23 cellular contexts compared by ENCODE assay signal in the genomic region with DNA sequence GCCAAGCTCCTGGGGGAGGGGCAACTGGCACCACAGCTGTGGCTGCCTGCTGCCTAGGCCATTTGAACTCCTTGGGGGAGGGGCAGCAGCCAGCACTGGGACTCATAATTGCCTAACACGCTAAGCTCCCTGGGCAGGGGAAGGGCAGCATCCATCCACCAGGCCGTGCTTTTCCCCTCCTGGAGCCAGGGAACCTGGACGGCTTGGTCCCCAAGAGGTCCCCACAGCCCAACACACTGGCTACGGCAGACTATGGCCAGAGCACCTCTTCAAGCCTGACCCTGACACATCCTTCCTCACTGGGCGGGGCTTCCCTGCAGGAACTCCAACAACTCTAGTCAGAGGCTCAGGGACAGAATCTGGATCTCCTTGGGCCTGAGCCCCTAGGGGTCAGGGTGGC.
DNase-seq lines count a peak whose midpoint lies in the region; ATAC-seq and TF ChIP-seq lines count a peak whose summit lies in the region.
"Had no signal": no experiment of that assay in that cellular context is flagged by ENCODE, and none has a peak within 500 bp of the region (broad histone marks: within the 10 kb centered on the region; RNA-seq: fewer than 3 reads in every experiment).

No MANE protein-coding gene starts in this region.

- H3K4ac ChIP-seq in neuronal stem cell (ENCODE audit: low read length) = no peak overlapping the region

- intact Hi-C loops in right cardiac atrium (cut with DNase I) (no loop called here), left ventricle myocardium superior (cut with micrococcal nuclease) (no loop called here)

- no peak overlapping the region for H2BK5ac ChIP-seq in neuronal stem cell (ENCODE audit: low read length)

- H3K79me1 ChIP-seq in neuronal stem cell (ENCODE audit: low read depth, low read length) = peaks cover 2% of the 10 kb centered on the region

- no peak for ATAC-seq in right cardiac atrium
- ATAC-seq in left ventricle myocardium superior = no peak
- ATAC-seq in WTC11 = peak; percentile 72

- H3K4me3 ChIP-seq in right cardiac atrium (ENCODE audit: low read length) = no peak overlapping the region
- no peak overlapping the region for H3K4me3 ChIP-seq in neuronal stem cell (ENCODE audit: low read length in 2 of 2)

- H3K4me1 ChIP-seq in right cardiac atrium (ENCODE audit: control insufficient read depth, insufficient read depth, low read length) (no peaks in the 10 kb centered on the region), neuronal stem cell (ENCODE audit: control insufficient read depth in 2 of 2, insufficient read depth in 1 of 2, low read depth in 1 of 2, low read length in 2 of 2) (no peaks in the 10 kb centered on the region)

- DNase-seq in right cardiac atrium (peak in 2 of 3 donors; percentile 7 to 32), left ventricle myocardium superior (no peak), NCI-H2171 (lab: John Stamatoyannopoulos, UW) (peak; percentile 34), WTC11 (ENCODE audit: low spot score) (peak; percentile 14), neuronal stem cell (ENCODE audit: low spot score) (no peak), HT-29 (ENCODE audit: low spot score) (no peak), NAMALWA (ENCODE audit: low spot score) (no peak)
- no peak for DNase-seq in activated effector memory CD4-positive, alpha-beta T cell treated with Interleukin-2 at 50 U/mL for 16 hours
- DNase-seq: DMS153, GOT3, HCEC 1CT, MM.1S, NCI-H1092, NCI-H1417 treated with DMSO at 0.1 percent for 48 hours, NCI-H187, NCI-H2227 treated with DMSO at 0.1 percent for 48 hours, SHP77, T-helper 1 cell had no signal

- 80% methylated on average over 5 of the region's 5 CpGs for WGBS in right cardiac atrium
- no CpG with 5 or more reads among the region's 5 CpGs for WGBS in neuronal stem cell (ENCODE audit: extremely low coverage in 2 of 2, insufficient read length in 2 of 2, insufficient replicate concordance in 1 of 2), 2 donors

- H3K4me3 Mint-ChIP-seq in WTC11 = no peak overlapping the region
- H3K4me3 Mint-ChIP-seq: CD14-positive monocyte; CD8-positive, alpha-beta memory T cell; IgD-negative memory B cell had no signal

- H2BK12ac ChIP-seq in neuronal stem cell (ENCODE audit: low read length) = no peak overlapping the region

- H3K9me3 Mint-ChIP-seq in WTC11 = peaks cover 10% of the 10 kb centered on the region

- no peak overlapping the region for H3K27ac Mint-ChIP-seq in WTC11
- H3K27ac Mint-ChIP-seq: CD14-positive monocyte; CD8-positive, alpha-beta memory T cell; IgD-negative memory B cell had no signal

- no peaks in the 10 kb centered on the region for H3K9me3 ChIP-seq in right cardiac atrium (ENCODE audit: control insufficient read depth, low read length)
- no peaks in the 10 kb centered on the region for H3K9me3 ChIP-seq in neuronal stem cell (replicated peaks in 1 of 2; ENCODE audit: control insufficient read depth in 2 of 2, insufficient read depth in 1 of 2, low read depth in 1 of 2, low read length in 2 of 2)

- H3K14ac ChIP-seq in neuronal stem cell (ENCODE audit: low read length) = no peak overlapping the region

- no peak overlapping the region for H3K4me2 ChIP-seq in neuronal stem cell (ENCODE audit: insufficient read depth, low read length, poor library complexity, severe bottlenecking)
- H3K4me2 ChIP-seq: KMS-11 had no signal

- no peak overlapping the region for H2BK120ac ChIP-seq in neuronal stem cell (ENCODE audit: low read depth, low read length)

- CTCF ChIA-PET in WTC11 (lab: Charles Lee) = no interaction called here

- H3K23ac ChIP-seq in neuronal stem cell (ENCODE audit: low read depth, low read length, poor library complexity) = no peak overlapping the region

- H3K27ac ChIP-seq in right cardiac atrium (ENCODE audit: low read length) (no peak overlapping the region), neuronal stem cell (replicated peaks; ENCODE audit: low read length) (no peak overlapping the region)
- H3K27ac ChIP-seq: KMS-11, RWPE1 had no signal

- no peaks in the 10 kb centered on the region; the same call in 1 of the 2 replicates for H3K27me3 Mint-ChIP-seq in WTC11 (ENCODE audit: low read depth)
- H3K27me3 Mint-ChIP-seq: CD8-positive, alpha-beta memory T cell; IgD-negative memory B cell had no signal

- H3K9ac ChIP-seq in neuronal stem cell (ENCODE audit: low read depth, low read length, poor library complexity) = no peak overlapping the region
- H3K9ac ChIP-seq: KMS-11 had no signal

- no peak for TF ChIP-seq CTCF in WTC11 (IDR thresholded peaks at IDR 0.05)

- no peak overlapping the region for H2BK15ac ChIP-seq in neuronal stem cell (ENCODE audit: low read length)

- POLR2A ChIA-PET in WTC11 (lab: Charles Lee) = no interaction called here

- no peak overlapping the region for H4K91ac ChIP-seq in neuronal stem cell (ENCODE audit: low read depth, low read length, poor library complexity)

- H2AFZ ChIP-seq in neuronal stem cell (ENCODE audit: low read length) = no peak overlapping the region

- H3K36me3 ChIP-seq in neuronal stem cell (replicated peaks in 1 of 2; ENCODE audit: control insufficient read depth in 2 of 2, insufficient read depth in 2 of 2, low read length in 2 of 2) = no peaks in the 10 kb centered on the region

- peak overlapping the region; percentile 51 for H3K18ac ChIP-seq in neuronal stem cell (ENCODE audit: low read length)

- peaks cover 6% of the 10 kb centered on the region for H3K4me1 Mint-ChIP-seq in WTC11
- H3K4me1 Mint-ChIP-seq: CD14-positive monocyte; CD8-positive, alpha-beta memory T cell; IgD-negative memory B cell had no signal

- H2AK5ac ChIP-seq in neuronal stem cell (ENCODE audit: low read depth, low read length) = peak overlapping the region; percentile 10

- H3K27me3 ChIP-seq in right cardiac atrium (ENCODE audit: control insufficient read depth, insufficient read depth) = no peaks in the 10 kb centered on the region
- peaks cover 0 to 3% (median 0%) of the 10 kb centered on the region in 3 experiments for H3K27me3 ChIP-seq in neuronal stem cell (ENCODE audit: control insufficient read depth in 3 of 3, insufficient read depth in 3 of 3, low read depth in 1 of 3, low read length in 3 of 3)

- no peaks in the 10 kb centered on the region for H3K36me3 Mint-ChIP-seq in WTC11
- H3K36me3 Mint-ChIP-seq: CD14-positive monocyte; CD8-positive, alpha-beta memory T cell; IgD-negative memory B cell had no signal

- no peak overlapping the region for H4K8ac ChIP-seq in neuronal stem cell (ENCODE audit: low read depth, low read length)

TF ChIP-seq in WTC11, 78 proteins besides CTCF, POLR2A, EP300 and RAD21:
- TF ChIP-seq, protein P1, sequence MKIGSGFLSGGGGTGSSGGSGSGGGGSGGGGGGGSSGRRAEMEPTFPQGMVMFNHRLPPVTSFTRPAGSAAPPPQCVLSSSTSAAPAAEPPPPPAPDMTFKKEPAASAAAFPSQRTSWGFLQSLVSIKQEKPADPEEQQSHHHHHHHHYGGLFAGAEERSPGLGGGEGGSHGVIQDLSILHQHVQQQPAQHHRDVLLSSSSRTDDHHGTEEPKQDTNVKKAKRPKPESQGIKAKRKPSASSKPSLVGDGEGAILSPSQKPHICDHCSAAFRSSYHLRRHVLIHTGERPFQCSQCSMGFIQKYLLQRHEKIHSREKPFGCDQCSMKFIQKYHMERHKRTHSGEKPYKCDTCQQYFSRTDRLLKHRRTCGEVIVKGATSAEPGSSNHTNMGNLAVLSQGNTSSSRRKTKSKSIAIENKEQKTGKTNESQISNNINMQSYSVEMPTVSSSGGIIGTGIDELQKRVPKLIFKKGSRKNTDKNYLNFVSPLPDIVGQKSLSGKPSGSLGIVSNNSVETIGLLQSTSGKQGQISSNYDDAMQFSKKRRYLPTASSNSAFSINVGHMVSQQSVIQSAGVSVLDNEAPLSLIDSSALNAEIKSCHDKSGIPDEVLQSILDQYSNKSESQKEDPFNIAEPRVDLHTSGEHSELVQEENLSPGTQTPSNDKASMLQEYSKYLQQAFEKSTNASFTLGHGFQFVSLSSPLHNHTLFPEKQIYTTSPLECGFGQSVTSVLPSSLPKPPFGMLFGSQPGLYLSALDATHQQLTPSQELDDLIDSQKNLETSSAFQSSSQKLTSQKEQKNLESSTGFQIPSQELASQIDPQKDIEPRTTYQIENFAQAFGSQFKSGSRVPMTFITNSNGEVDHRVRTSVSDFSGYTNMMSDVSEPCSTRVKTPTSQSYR (CRISPR knock-in tag; IDR thresholded peaks at IDR 0.05) = 0 out of 2 replicates have a peak, but pooled peaks have one; percentile 28
- TF ChIP-seq NFYB (CRISPR knock-in tag; conservative IDR thresholded peaks at IDR 0.05; ENCODE audit: low read depth) (no peak), ZNF232 (CRISPR knock-in tag; IDR thresholded peaks at IDR 0.05) (no peak)
- TF ChIP-seq, protein P2, sequence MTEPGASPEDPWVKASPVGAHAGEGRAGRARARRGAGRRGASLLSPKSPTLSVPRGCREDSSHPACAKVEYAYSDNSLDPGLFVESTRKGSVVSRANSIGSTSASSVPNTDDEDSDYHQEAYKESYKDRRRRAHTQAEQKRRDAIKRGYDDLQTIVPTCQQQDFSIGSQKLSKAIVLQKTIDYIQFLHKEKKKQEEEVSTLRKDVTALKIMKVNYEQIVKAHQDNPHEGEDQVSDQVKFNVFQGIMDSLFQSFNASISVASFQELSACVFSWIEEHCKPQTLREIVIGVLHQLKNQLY (CRISPR knock-in tag; IDR thresholded peaks at IDR 0.05) = no peak

Comparison
In these comparisons a context has a peak if more than half of its experiments do, and no peak if none do; other contexts are left out.
1. DNase-seq: peak in right cardiac atrium (2 of 3), NCI-H2171 (single experiment) and WTC11 (single experiment); none in left ventricle myocardium superior (single experiment), neuronal stem cell (single experiment), activated effector memory CD4-positive, alpha-beta T cell treated with Interleukin-2 at 50 U/mL for 16 hours (single experiment), HT-29 (single experiment) and NAMALWA (single experiment).